ENCODE assay signal across 7 cellular contexts in the genomic region with DNA sequence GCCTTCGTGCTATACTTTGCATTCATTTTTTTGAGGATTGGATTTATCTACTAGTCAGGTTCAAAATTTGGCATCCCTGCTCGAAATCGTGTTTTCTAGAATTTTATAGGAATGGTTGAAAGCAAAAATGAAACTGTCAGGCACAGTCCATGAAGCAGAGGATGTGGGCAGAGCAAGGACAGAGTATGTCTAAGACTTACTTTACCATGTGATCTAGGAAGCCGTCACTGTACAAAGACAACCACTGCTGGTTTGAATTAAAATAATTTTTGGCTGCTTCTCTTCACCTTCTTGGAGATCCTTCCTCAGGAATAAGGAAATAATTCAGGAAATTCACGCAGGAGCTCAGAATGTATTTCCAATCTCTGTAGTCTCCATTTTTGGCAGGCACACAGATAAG. TPM values are rescaled to one million over a fixed set of nuclear protein-coding genes. Genes with fewer than 3 reads are reported as not detected.
A peak's percentile ranks its signal among the peaks of the same experiment; 100 is the strongest.
DNase-seq lines count a peak whose midpoint lies in the region; ATAC-seq and TF ChIP-seq lines count a peak whose summit lies in the region.

No MANE protein-coding gene starts in this region.

- peaks cover 10% of the 10 kb centered on the region for H3K4me1 Mint-ChIP-seq in activated CD4-positive, alpha-beta memory T cell treated with anti-CD3 and anti-CD28 coated beads for 36 hours (ENCODE audit: low read depth)

- POLR2A ChIA-PET in activated CD4-positive, alpha-beta memory T cell treated with anti-CD3 and anti-CD28 coated beads for 36 hours (lab: Charles Lee): no interaction called here

- no peaks in the 10 kb centered on the region for H3K27me3 ChIP-seq in osteoblast (ENCODE audit: insufficient read depth, low read length)

- no peaks in the 10 kb centered on the region for H3K9me3 Mint-ChIP-seq in activated CD4-positive, alpha-beta memory T cell treated with anti-CD3 and anti-CD28 coated beads for 36 hours

- no peaks in the 10 kb centered on the region for H3K27me3 Mint-ChIP-seq in activated CD4-positive, alpha-beta memory T cell treated with anti-CD3 and anti-CD28 coated beads for 36 hours

- CTCF ChIA-PET in activated CD4-positive, alpha-beta memory T cell treated with anti-CD3 and anti-CD28 coated beads for 36 hours (lab: Charles Lee): interaction anchor here (1.0 kb wide), 1 partner anchor 11 kb away, joined by 3 read pairs; no protein-coding TSS in a partner anchor

- no peak for TF ChIP-seq CTCF in osteoblast (IDR thresholded peaks at IDR 0.05; ENCODE audit: extremely low read depth, low read depth, low read length)

- peak overlapping the region; percentile 47 for H3K4me3 Mint-ChIP-seq in activated CD4-positive, alpha-beta memory T cell treated with anti-CD3 and anti-CD28 coated beads for 36 hours

- H3K27ac ChIP-seq in osteoblast (ENCODE audit: low read depth, low read length): no peak overlapping the region

- H3K79me2 ChIP-seq in osteoblast (ENCODE audit: insufficient read depth, low read length): no peaks in the 10 kb centered on the region

- no peaks in the 10 kb centered on the region for H3K36me3 ChIP-seq in osteoblast (ENCODE audit: insufficient read depth, low read length)

- no peaks in the 10 kb centered on the region for H3K36me3 Mint-ChIP-seq in activated CD4-positive, alpha-beta memory T cell treated with anti-CD3 and anti-CD28 coated beads for 36 hours

- H3K9me3 ChIP-seq in osteoblast (ENCODE audit: low read depth, low read length): no peaks in the 10 kb centered on the region

- intact Hi-C loops in activated CD4-positive, alpha-beta memory T cell treated with anti-CD3 and anti-CD28 coated beads for 36 hours (cut with micrococcal nuclease): no loop called here

- ATAC-seq in GM18868 (IDR thresholded peaks at IDR 0.05; ENCODE audit: unreplicated experiment): peak; percentile 82
- ATAC-seq in HG02678 (IDR thresholded peaks at IDR 0.05; ENCODE audit: unreplicated experiment): peak; percentile 59

- no peaks in the 10 kb centered on the region for H3K4me1 ChIP-seq in osteoblast (ENCODE audit: insufficient read depth, low read length)

- peak overlapping the region; percentile 59 for H3K4me3 ChIP-seq in osteoblast (ENCODE audit: insufficient read depth, low read length)

- DNase-seq in activated CD4-positive, alpha-beta memory T cell treated with anti-CD3 and anti-CD28 coated beads for 36 hours: no peak
- DNase-seq in osteoblast (ENCODE audit: insufficient read length, low spot score, missing footprints) (peak; percentile 42), iPS-NIHi7 (ENCODE audit: extremely low spot score) (no peak), NCI-H2196 treated with DMSO at 0.1 percent for 48 hours (lab: John Stamatoyannopoulos, UW; ENCODE audit: unreplicated experiment) (no peak), NCI-H1092 (lab: John Stamatoyannopoulos, UW) (no peak)

- peak overlapping the region; percentile 62 for H3K4me2 ChIP-seq in osteoblast (ENCODE audit: insufficient read depth, low read length)

- peak overlapping the region; percentile 73 for H3K27ac Mint-ChIP-seq in activated CD4-positive, alpha-beta memory T cell treated with anti-CD3 and anti-CD28 coated beads for 36 hours

- peak overlapping the region; percentile 84 for H2AFZ ChIP-seq in osteoblast (ENCODE audit: low read length)

- no peaks in the 10 kb centered on the region for H4K20me1 ChIP-seq in osteoblast (ENCODE audit: insufficient read depth, low read length)

RNA-seq across cellular contexts. Expression of gene SGPP1, which starts 31.6 kb away (rescaled TPM):
- 10 to 100 TPM; 10.5 to 11.3 TPM for total RNA-seq in activated CD4-positive, alpha-beta memory T cell treated with anti-CD3 and anti-CD28 coated beads for 36 hours
- total RNA-seq in osteoblast: 38.0 TPM in 2 replicates
